In genomic region chr11:1180171-1180570, GRCh38 we compare ENCODE assay signal across 1 cellular context.
TF ChIP-seq lines count a peak whose summit lies in the region.

No MANE protein-coding gene starts in this region.

TF ChIP-seq in GM23338, 12 proteins besides CTCF, POLR2A, EP300 and RAD21 (continued from another document):
- TF ChIP-seq ZNF462 (CRISPR knock-in tag; IDR thresholded peaks at IDR 0.05) = no peak
- TF ChIP-seq STAT1 (IDR thresholded peaks at IDR 0.05; ENCODE audit: unreplicated experiment) = no peak
- no peak for TF ChIP-seq ZNF114 (CRISPR knock-in tag; IDR thresholded peaks at IDR 0.05)
- TF ChIP-seq EZH2 (IDR thresholded peaks at IDR 0.05; ENCODE audit: low read depth, unreplicated experiment) = no peak
